8 cellular contexts compared by ENCODE assay signal in the genomic region with DNA sequence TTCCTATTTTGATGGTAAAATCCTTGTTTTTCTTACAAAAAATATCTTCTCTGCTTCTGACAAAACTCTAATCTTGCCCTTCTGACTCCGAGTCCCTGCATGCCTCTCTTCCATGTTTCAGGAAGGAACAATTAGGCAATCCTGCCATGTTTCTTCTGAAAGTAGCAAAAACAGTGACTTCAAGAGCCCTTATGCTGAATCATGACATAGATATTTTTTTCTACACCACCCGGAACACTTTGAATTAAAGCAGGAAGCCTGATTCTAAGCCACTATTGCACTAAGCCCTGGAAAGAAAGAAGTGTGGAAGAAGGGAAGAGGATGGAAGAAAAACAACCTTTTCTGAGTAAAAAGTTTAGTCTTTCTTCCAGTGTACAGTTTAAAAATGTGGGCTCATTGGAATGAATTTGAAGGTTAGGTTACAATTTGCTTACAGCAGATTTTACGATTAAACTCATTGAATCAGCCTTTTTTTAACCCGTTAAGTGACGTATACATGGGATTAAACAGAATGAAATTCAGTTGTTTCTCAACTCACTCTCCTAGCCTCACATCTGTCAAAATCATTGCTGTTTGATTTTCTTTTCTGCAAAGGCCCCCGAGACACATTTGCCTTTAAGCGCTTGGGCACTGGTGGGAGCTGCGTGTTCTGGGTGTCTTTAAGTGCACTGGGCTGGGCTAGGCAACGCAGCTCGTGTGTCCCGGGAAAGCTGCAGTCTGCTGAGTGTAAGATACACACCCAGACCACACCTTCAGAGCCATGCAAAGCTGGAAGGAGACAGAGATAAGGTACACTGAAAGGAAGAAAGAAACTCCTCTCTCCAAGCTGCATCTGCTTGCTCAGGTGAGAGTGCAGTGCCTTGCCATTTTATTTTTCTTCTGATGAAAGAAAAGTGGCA.
A peak's percentile ranks its signal among the peaks of the same experiment; 100 is the strongest.
DNase-seq lines count a peak whose midpoint lies in the region; ATAC-seq and TF ChIP-seq lines count a peak whose summit lies in the region.

No MANE protein-coding gene starts in this region.

- DNase-seq in natural killer cell treated with Interleukin-12 subunit alpha and Interleukin-12 subunit beta and Interleukin-15 and Interleukin-18, amount 100 ng/mL, for 72 hours (ENCODE audit: low spot score) = no peak
- DNase-seq in natural killer cell (no peak), heart left ventricle (no peak), DMS 273 (lab: John Stamatoyannopoulos, UW; ENCODE audit: unreplicated experiment) (no peak), hippocampal formation (lab: John Stamatoyannopoulos, UW) (no peak)

- H3K9ac ChIP-seq in stomach smooth muscle (ENCODE audit: low read length in 2 of 2) = no peak overlapping the region

- H3K4me1 Mint-ChIP-seq in natural killer cell treated with Interleukin-12 subunit alpha and Interleukin-12 subunit beta and Interleukin-15 and Interleukin-18, amount 100 ng/mL, for 72 hours (ENCODE audit: low read depth in 2 of 2) = peaks cover 27 to 44% of the 10 kb centered on the region in 2 donors
- H3K4me1 Mint-ChIP-seq in natural killer cell = peaks cover 23 to 28% of the 10 kb centered on the region in 2 donors

- ATAC-seq in natural killer cell treated with Interleukin-12 subunit alpha and Interleukin-12 subunit beta and Interleukin-15 and Interleukin-18, amount 100 ng/mL, for 72 hours = no peak
- no peak for ATAC-seq in natural killer cell
- ATAC-seq in heart left ventricle = peak in 3 of 4 donors; percentile 61 to 67 (median 64)
- no peak for ATAC-seq in GM18519 (IDR thresholded peaks at IDR 0.05; ENCODE audit: low FRiP score, unreplicated experiment)

- TF ChIP-seq POLR2A in heart left ventricle (IDR thresholded peaks at IDR 0.05) = no peak

- peaks cover 0 to 5% of the 10 kb centered on the region in 2 donors for H3K27me3 Mint-ChIP-seq in natural killer cell treated with Interleukin-12 subunit alpha and Interleukin-12 subunit beta and Interleukin-15 and Interleukin-18, amount 100 ng/mL, for 72 hours
- peaks cover 0 to 3% of the 10 kb centered on the region in 2 donors for H3K27me3 Mint-ChIP-seq in natural killer cell (ENCODE audit: low read depth in 2 of 2)

- H3K27ac Mint-ChIP-seq in natural killer cell treated with Interleukin-12 subunit alpha and Interleukin-12 subunit beta and Interleukin-15 and Interleukin-18, amount 100 ng/mL, for 72 hours = peak overlapping the region; percentile 72 to 83
- peak overlapping the region in 1 of 2 donors; percentile 55 for H3K27ac Mint-ChIP-seq in natural killer cell

- WGBS in heart left ventricle, 4 donors = 59 to 67% (median 62%) methylated on average over 11 of the region's 11 CpGs

- intact Hi-C loops in natural killer cell (cut with micrococcal nuclease) = no loop called here
- intact Hi-C loops in heart left ventricle (cut with DNase I) = no loop called here

- H3K4me1 ChIP-seq in heart left ventricle (peaks cover 0 to 48% (median 6%) of the 10 kb centered on the region in 12 donors), stomach smooth muscle (ENCODE audit: control insufficient read depth, insufficient read depth, low read length) (peaks cover 5% of the 10 kb centered on the region)

- peak overlapping the region; percentile 66 for H3K4me3 Mint-ChIP-seq in natural killer cell treated with Interleukin-12 subunit alpha and Interleukin-12 subunit beta and Interleukin-15 and Interleukin-18, amount 100 ng/mL, for 72 hours
- no peak overlapping the region for H3K4me3 Mint-ChIP-seq in natural killer cell

- TF ChIP-seq CTCF in natural killer cell (IDR thresholded peaks at IDR 0.05) (no peak), WI38 (IDR thresholded peaks at IDR 0.05; ENCODE audit: low read depth, low read length) (no peak), heart left ventricle (IDR thresholded peaks at IDR 0.05) (no peak)

- H3K9me3 Mint-ChIP-seq in natural killer cell treated with Interleukin-12 subunit alpha and Interleukin-12 subunit beta and Interleukin-15 and Interleukin-18, amount 100 ng/mL, for 72 hours = no peaks in the 10 kb centered on the region
- no peaks in the 10 kb centered on the region for H3K9me3 Mint-ChIP-seq in natural killer cell

- no peaks in the 10 kb centered on the region for H3K36me3 ChIP-seq in heart left ventricle
- H3K36me3 ChIP-seq in stomach smooth muscle (ENCODE audit: control insufficient read depth in 2 of 2, insufficient read depth in 2 of 2, low read length in 2 of 2) = no peaks in the 10 kb centered on the region

- H3K27me3 ChIP-seq in heart left ventricle (no peaks in the 10 kb centered on the region), stomach smooth muscle (ENCODE audit: control insufficient read depth in 1 of 2, insufficient read depth in 2 of 2, low read length in 2 of 2) (no peaks in the 10 kb centered on the region)

- H3K4me3 ChIP-seq in WI38 (ENCODE audit: low read depth, low read length) = peak overlapping the region; percentile 30
- H3K4me3 ChIP-seq in heart left ventricle = peak overlapping the region in 1 of 12 donors; percentile 3
- H3K4me3 ChIP-seq in stomach smooth muscle (ENCODE audit: low read length in 2 of 2) = peak overlapping the region in 1 of 2 donors; percentile 9

- H3K27ac ChIP-seq in heart left ventricle (peak overlapping the region in 2 of 12 donors; percentile 1 to 75), stomach smooth muscle (ENCODE audit: low read length) (peak overlapping the region; percentile 32)

- no peaks in the 10 kb centered on the region for H3K36me3 Mint-ChIP-seq in natural killer cell treated with Interleukin-12 subunit alpha and Interleukin-12 subunit beta and Interleukin-15 and Interleukin-18, amount 100 ng/mL, for 72 hours
- H3K36me3 Mint-ChIP-seq in natural killer cell = no peaks in the 10 kb centered on the region

- H3K9me3 ChIP-seq in heart left ventricle = no peaks in the 10 kb centered on the region
- no peaks in the 10 kb centered on the region for H3K9me3 ChIP-seq in stomach smooth muscle (ENCODE audit: control insufficient read depth in 2 of 2, low read length in 2 of 2)

Comparison
In these comparisons a context has a peak if more than half of its experiments do, and no peak if none do; other contexts are left out.
1. ATAC-seq: peak in heart left ventricle (3 of 4); none in natural killer cell treated with Interleukin-12 subunit alpha and Interleukin-12 subunit beta and Interleukin-15 and Interleukin-18, amount 100 ng/mL, for 72 hours (0 of 2), natural killer cell (0 of 3) and GM18519 (single experiment).